ENCODE assay signal across 26 cellular contexts in genomic region chr2:134852518-134852917, GRCh38. TPM values are rescaled to one million over a fixed set of nuclear protein-coding genes. Genes with fewer than 3 reads are reported as not detected.
"Had no signal": no experiment of that assay in that cellular context is flagged by ENCODE, and none has a peak within 500 bp of the region (broad histone marks: within the 10 kb centered on the region; RNA-seq: fewer than 3 reads in every experiment).

No MANE protein-coding gene starts in this region.

- ATAC-seq: body of pancreas; gastroesophageal sphincter; left colon; mucosa of descending colon; natural killer cell; right cardiac atrium; stimulated activated naive B cell treated with anti-CD40 and anti-IgM and Interleukin-4, amounts not matched to agents 10 μg/mL and 1 μg/mL and 100 μg/mL, for 72 hours had no signal

- H3K4me3 Mint-ChIP-seq: activated naive CD4-positive, alpha-beta T cell treated with anti-CD3 and anti-CD28 coated beads, Interleukin-2, amount 50 U/mL, for 24 hours; natural killer cell; stimulated activated naive B cell treated with anti-CD40 and anti-IgM and Interleukin-4, amounts not matched to agents 10 μg/mL and 1 μg/mL and 100 μg/mL, for 72 hours had no signal

- H3K4me1 Mint-ChIP-seq: activated naive CD4-positive, alpha-beta T cell treated with anti-CD3 and anti-CD28 coated beads, Interleukin-2, amount 50 U/mL, for 24 hours; natural killer cell had no signal

- H3K4me3 ChIP-seq: body of pancreas, gastroesophageal sphincter, mucosa of descending colon, smooth muscle cell, tibial nerve, vagina had no signal

- H3K27ac Mint-ChIP-seq: activated naive CD4-positive, alpha-beta T cell treated with anti-CD3 and anti-CD28 coated beads, Interleukin-2, amount 50 U/mL, for 24 hours; activated T-helper 2 cell treated with anti-CD3 and anti-CD28 coated beads, Interferon-gamma antibody, Interleukin-2, Interleukin-4, amounts not matched to agents 10 μg/mL and 5 μg/mL and 100 μg/mL, durations not matched to agents 14 hours and 24 hours and 36 hours; natural killer cell; progenitor cell of endocrine pancreas; stimulated activated naive B cell treated with anti-CD40 and anti-IgM and Interleukin-4, amounts not matched to agents 10 μg/mL and 1 μg/mL and 100 μg/mL, for 72 hours had no signal

- H3K36me3 Mint-ChIP-seq: natural killer cell had no signal

- H3K9me3 Mint-ChIP-seq: activated naive CD4-positive, alpha-beta T cell treated with anti-CD3 and anti-CD28 coated beads, Interleukin-2, amount 50 U/mL, for 24 hours; activated T-helper 2 cell treated with anti-CD3 and anti-CD28 coated beads, Interferon-gamma antibody, Interleukin-2, Interleukin-4, amounts not matched to agents 10 μg/mL and 5 μg/mL and 100 μg/mL, durations not matched to agents 14 hours and 24 hours and 36 hours; natural killer cell had no signal

- H3K27me3 Mint-ChIP-seq: activated naive CD4-positive, alpha-beta T cell treated with anti-CD3 and anti-CD28 coated beads, Interleukin-2, amount 50 U/mL, for 24 hours; progenitor cell of endocrine pancreas; stimulated activated naive B cell treated with anti-CD40 and anti-IgM and Interleukin-4, amounts not matched to agents 10 μg/mL and 1 μg/mL and 100 μg/mL, for 72 hours had no signal

- DNase-seq: activated CD4-positive, alpha-beta T cell treated with anti-CD3 and anti-CD28 coated beads for 4 hours; activated CD8-positive, alpha-beta memory T cell treated with anti-CD3 and anti-CD28 coated beads for 24 hours; activated T-cell treated with anti-CD3 and anti-CD28 coated beads for 4 hours; body of pancreas; central memory CD4-positive, alpha-beta T cell; cortex of kidney; effector CD8-positive, alpha-beta T cell; hippocampal formation; left colon; mucosa of descending colon; natural killer cell; occipital lobe; right cardiac atrium; stimulated activated CD4-positive, alpha-beta T cell treated with anti-CD3 and anti-CD28 coated beads, Interleukin-1b, Interleukin-23, amount 100 ng/mL, for 48 hours; stimulated activated naive B cell treated with anti-CD40 and anti-IgM and Interleukin-4, amounts not matched to agents 10 μg/mL and 1 μg/mL and 100 μg/mL, for 72 hours; T-helper 9 cell had no signal

RNA-seq across cellular contexts. Expression of gene ACMSD, which starts 14.1 kb away (rescaled TPM):
- total RNA-seq: activated T-helper 2 cell treated with anti-CD3 and anti-CD28 coated beads, Interferon-gamma antibody, Interleukin-2, Interleukin-4, amounts not matched to agents 10 μg/mL and 5 μg/mL and 100 μg/mL, durations not matched to agents 14 hours and 24 hours and 36 hours; fibroblast of lung; gastroesophageal sphincter; left colon; lung microvascular endothelial cell; mucosa of descending colon; natural killer cell; occipital lobe; progenitor cell of endocrine pancreas; right cardiac atrium; smooth muscle cell; subcutaneous adipose tissue; tibial nerve; vagina had no signal
- polyA plus RNA-seq: fibroblast of lung, right cardiac atrium, smooth muscle cell had no signal
